In genomic region chr4:80135702-80136058, GRCh38 we compare ENCODE assay signal across 22 cellular contexts.
"Had no signal": no experiment of that assay in that cellular context is flagged by ENCODE, and none has a peak within 500 bp of the region (broad histone marks: within the 10 kb centered on the region; RNA-seq: fewer than 3 reads in every experiment).

No MANE protein-coding gene starts in this region.

- H3K4me3 Mint-ChIP-seq: activated B cell treated with CpG ODN at 0.5 μM for 24 hours; activated naive CD4-positive, alpha-beta T cell treated with anti-CD3 and anti-CD28 coated beads for 36 hours; activated naive CD8-positive, alpha-beta T cell treated with anti-CD3 and anti-CD28 coated beads, Interleukin-2, amount 10 ng/mL, durations not matched to agents 7 days and 5 days; activated T-cell treated with anti-CD3 and anti-CD28 coated beads, Interleukin-2, amount 50 U/mL, for 72 hours; dendritic cell treated with granulocyte-macrophage colony-stimulating factor and Interleukin-4, amounts not matched to agents 40 ng/mL and 50 ng/mL, for 4 days; immature natural killer cell; natural killer cell; stimulated activated naive CD8-positive, alpha-beta T cell treated with anti-CD3 and anti-CD28 coated beads, Interleukin-15, amount 100 ng/mL, for 72 hours; T-helper 1 cell treated with Interleukin-12 subunit alpha and Interleukin-12 subunit beta and Interleukin-4 antibody, amounts not matched to agents 30 μg/mL and 1 μg/mL, for 36 hours had no signal

- H3K36me3 ChIP-seq: left ventricle myocardium inferior, tibial artery had no signal

- H3K4me3 ChIP-seq: left ventricle myocardium inferior, tibial artery had no signal

- DNase-seq: activated B cell treated with CpG ODN at 0.5 μM for 24 hours; activated CD4-positive, alpha-beta T cell treated with anti-CD3 and anti-CD28 coated beads for 4 hours; activated CD4-positive, alpha-beta T cell treated with anti-CD3 and anti-CD28 coated beads, Interleukin-2, amount 50 U/mL, for 48 hours; activated effector memory CD4-positive, alpha-beta T cell treated with Interleukin-2 at 50 U/mL for 16 hours; activated naive CD4-positive, alpha-beta T cell treated with anti-CD3 and anti-CD28 coated beads for 36 hours; activated naive CD8-positive, alpha-beta T cell treated with anti-CD3 and anti-CD28 coated beads, Interleukin-2, amount 10 ng/mL, durations not matched to agents 7 days and 5 days; activated T-cell treated with anti-CD3 and anti-CD28 coated beads, Interleukin-2, amount 50 U/mL, for 72 hours; amniotic stem cell; effector CD4-positive, alpha-beta T cell; foreskin melanocyte; immature natural killer cell; left ventricle myocardium inferior; midbrain; natural killer cell; stimulated activated CD4-positive, alpha-beta T cell treated with anti-CD3 and anti-CD28 coated beads, Interleukin-12 subunit alpha, Interleukin-12 subunit beta, amount 100 ng/mL, for 4 hours; stimulated activated naive CD8-positive, alpha-beta T cell treated with anti-CD3 and anti-CD28 coated beads, Interleukin-15, amount 100 ng/mL, for 72 hours; T1000; tibial artery had no signal

- H3K36me3 Mint-ChIP-seq: immature natural killer cell, natural killer cell had no signal

- H3K27me3 Mint-ChIP-seq: activated B cell treated with CpG ODN at 0.5 μM for 24 hours; activated naive CD8-positive, alpha-beta T cell treated with anti-CD3 and anti-CD28 coated beads, Interleukin-2, amount 10 ng/mL, durations not matched to agents 7 days and 5 days; dendritic cell treated with granulocyte-macrophage colony-stimulating factor and Interleukin-4, amounts not matched to agents 40 ng/mL and 50 ng/mL, for 4 days; stimulated activated naive CD8-positive, alpha-beta T cell treated with anti-CD3 and anti-CD28 coated beads, Interleukin-15, amount 100 ng/mL, for 72 hours had no signal

- H3K9me3 ChIP-seq: left ventricle myocardium inferior, tibial artery had no signal

- FAIRE-seq: endometrium had no signal

- H3K27me3 ChIP-seq: tibial artery had no signal

- H3K9me3 Mint-ChIP-seq: activated B cell treated with CpG ODN at 0.5 μM for 24 hours; activated naive CD4-positive, alpha-beta T cell treated with anti-CD3 and anti-CD28 coated beads for 36 hours; activated T-cell treated with anti-CD3 and anti-CD28 coated beads, Interleukin-2, amount 50 U/mL, for 72 hours; dendritic cell treated with granulocyte-macrophage colony-stimulating factor and Interleukin-4, amounts not matched to agents 40 ng/mL and 50 ng/mL, for 4 days; immature natural killer cell; natural killer cell had no signal

- H3K27ac ChIP-seq: left ventricle myocardium inferior, tibial artery had no signal

- H3K27ac Mint-ChIP-seq: activated B cell treated with CpG ODN at 0.5 μM for 24 hours; activated naive CD4-positive, alpha-beta T cell treated with anti-CD3 and anti-CD28 coated beads for 36 hours; activated naive CD8-positive, alpha-beta T cell treated with anti-CD3 and anti-CD28 coated beads, Interleukin-2, amount 10 ng/mL, durations not matched to agents 7 days and 5 days; activated T-cell treated with anti-CD3 and anti-CD28 coated beads, Interleukin-2, amount 50 U/mL, for 72 hours; dendritic cell treated with granulocyte-macrophage colony-stimulating factor and Interleukin-4, amounts not matched to agents 40 ng/mL and 50 ng/mL, for 4 days; immature natural killer cell; natural killer cell; progenitor cell of endocrine pancreas; stimulated activated naive CD8-positive, alpha-beta T cell treated with anti-CD3 and anti-CD28 coated beads, Interleukin-15, amount 100 ng/mL, for 72 hours; T-helper 1 cell treated with Interleukin-12 subunit alpha and Interleukin-12 subunit beta and Interleukin-4 antibody, amounts not matched to agents 30 μg/mL and 1 μg/mL, for 36 hours had no signal

- H3K4me1 ChIP-seq: left ventricle myocardium inferior, tibial artery had no signal

- ATAC-seq: activated T-cell treated with anti-CD3 and anti-CD28 coated beads, Interleukin-2, amount 50 U/mL, for 72 hours; natural killer cell; stimulated activated naive CD8-positive, alpha-beta T cell treated with anti-CD3 and anti-CD28 coated beads, Interleukin-15, amount 100 ng/mL, for 72 hours had no signal
